In the genomic region with DNA sequence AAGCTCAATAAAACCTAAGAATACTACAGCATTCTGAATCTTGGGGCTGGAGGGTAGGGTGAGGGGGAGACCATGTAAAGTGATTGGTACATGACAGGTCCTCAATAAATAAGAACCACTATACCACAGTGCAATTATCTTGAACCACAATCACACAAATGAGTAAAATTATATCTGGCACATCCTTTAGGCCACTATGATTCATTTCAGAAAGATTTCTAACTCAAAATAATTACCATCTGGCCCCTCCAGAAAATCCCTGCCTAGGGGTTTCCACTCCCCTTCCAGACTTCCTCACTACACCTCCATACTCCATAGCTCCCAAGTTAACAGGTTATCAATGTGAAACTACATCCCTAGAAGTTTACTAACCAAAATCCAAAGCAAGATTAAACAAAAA, we compare ENCODE assay signal across 11 cellular contexts. TPM values are rescaled to one million over a fixed set of nuclear protein-coding genes. Genes with fewer than 3 reads are reported as not detected.
A peak's percentile ranks its signal among the peaks of the same experiment; 100 is the strongest.
DNase-seq lines count a peak whose midpoint lies in the region; ATAC-seq and TF ChIP-seq lines count a peak whose summit lies in the region.
"Had no signal": no experiment of that assay in that cellular context is flagged by ENCODE, and none has a peak within 500 bp of the region (broad histone marks: within the 10 kb centered on the region; RNA-seq: fewer than 3 reads in every experiment).

No MANE protein-coding gene starts in this region.

- H3K27me3 ChIP-seq in CD4-positive, alpha-beta memory T cell (ENCODE audit: insufficient read depth, low read length), result no peaks in the 10 kb centered on the region
- H3K27me3 ChIP-seq in PC-3 (ENCODE audit: low read length) (no peaks in the 10 kb centered on the region), PC-9 (ENCODE audit: insufficient read depth, low read depth) (no peaks in the 10 kb centered on the region)
- H3K27me3 ChIP-seq: sigmoid colon had no signal

- H3K9me2 ChIP-seq in PC-3 (replicated peaks; ENCODE audit: low read length) (no peaks in the 10 kb centered on the region), PC-9 (ENCODE audit: insufficient read depth) (no peaks in the 10 kb centered on the region)

- BruUV-seq in PC-3 (replicated peaks; lab: Mats Ljungman, UMichigan) (no TSS peak), PC-9 (replicated peaks; lab: Mats Ljungman, UMichigan) (no TSS peak)

- no peaks in the 10 kb centered on the region for H3K27me3 Mint-ChIP-seq in CD4-positive, alpha-beta memory T cell

- CTCF ChIA-PET in CD4-positive, alpha-beta memory T cell (lab: Charles Lee; ENCODE audit: partially characterized antibody), result interaction anchor here (1.3 kb wide), 1 partner anchor 10 kb away, joined by 3 read pairs; no protein-coding TSS in a partner anchor
- CTCF ChIA-PET in PC-3 (lab: Charles Lee) (no interaction called here), PC-9 (lab: Charles Lee) (no interaction called here)

- H3K36me3 ChIP-seq in CD4-positive, alpha-beta memory T cell (ENCODE audit: insufficient read depth, low read length), result peaks cover 9% of the 10 kb centered on the region
- H3K36me3 ChIP-seq in PC-3 (ENCODE audit: low read depth, low read length) (no peaks in the 10 kb centered on the region; the same call in 1 of the 2 replicates), PC-9 (ENCODE audit: low read depth) (0 out of 2 replicates have a peak, but pooled peaks cover 4% of the 10 kb centered on the region)

- peaks cover 33 to 45% of the 10 kb centered on the region in 2 donors for H3K36me3 Mint-ChIP-seq in CD4-positive, alpha-beta memory T cell

- H3F3A ChIP-seq in PC-3 (ENCODE audit: low read length, unreplicated experiment) (no peaks in the 10 kb centered on the region), PC-9 (ENCODE audit: insufficient read depth, low read depth) (peaks cover 8% of the 10 kb centered on the region; the same call in 1 of the 2 replicates)

- peaks cover 0 to 2% (median 0%) of the 10 kb centered on the region in 8 donors for H3K9me3 Mint-ChIP-seq in CD4-positive, alpha-beta memory T cell

- H3K4me1 Mint-ChIP-seq in CD4-positive, alpha-beta memory T cell, result peaks cover 51 to 83% (median 64%) of the 10 kb centered on the region in 4 donors

- intact Hi-C loops in CD4-positive, alpha-beta memory T cell (cut with micrococcal nuclease), result loop anchor here (2.0 kb wide), 1 partner anchor 18 kb away; no protein-coding TSS in a partner anchor
- intact Hi-C loops in PC-3 (cut with micrococcal nuclease), result no loop called here
- intact Hi-C loops in PC-9 (cut with micrococcal nuclease; ENCODE audit: unreplicated experiment), result no loop called here

- H3K4me3 Mint-ChIP-seq in CD4-positive, alpha-beta memory T cell, result peak overlapping the region in 2 of 8 donors; percentile 43 to 52

- H3K9me3 ChIP-seq in CD4-positive, alpha-beta memory T cell (ENCODE audit: control insufficient read depth in 1 of 2, low read length in 2 of 2), result no peaks in the 10 kb centered on the region
- H3K9me3 ChIP-seq in PC-3 (ENCODE audit: low read length) (no peaks in the 10 kb centered on the region), PC-9 (ENCODE audit: insufficient read depth, low read depth) (no peaks in the 10 kb centered on the region)
- H3K9me3 ChIP-seq: lower lobe of right lung, sigmoid colon had no signal

- no peak for TF ChIP-seq CTCF in PC-3 (conservative IDR thresholded peaks at IDR 0.05; ENCODE audit: low read depth, low read length)
- no peak for TF ChIP-seq CTCF in PC-9 (conservative IDR thresholded peaks at IDR 0.05)

- H3K4me3 ChIP-seq in CD4-positive, alpha-beta memory T cell (ENCODE audit: low read length in 2 of 2), result no peak overlapping the region
- H3K4me3 ChIP-seq in PC-3 (ENCODE audit: low read length), result no peak overlapping the region
- H3K4me3 ChIP-seq in PC-9, result no peak overlapping the region
- H3K4me3 ChIP-seq: lower lobe of right lung, sigmoid colon had no signal

- no peak overlapping the region for H3K27ac ChIP-seq in CD4-positive, alpha-beta memory T cell (ENCODE audit: low read depth, low read length)
- 0 out of 2 replicates have a peak overlapping the region, but pooled peaks have one; percentile 21 for H3K27ac ChIP-seq in PC-3 (ENCODE audit: low read length)
- H3K27ac ChIP-seq in PC-9, result no peak overlapping the region
- H3K27ac ChIP-seq: lower lobe of right lung, sigmoid colon had no signal

- POLR2A ChIA-PET in CD4-positive, alpha-beta memory T cell (lab: Charles Lee; ENCODE audit: partially characterized antibody), result interaction anchor here (1.9 to 5.2 kb wide), 2 partner anchors 16 to 20 kb away, joined by 6 to 27 read pairs; a partner anchor contains a TSS
- POLR2A ChIA-PET in PC-3 (lab: Charles Lee; ENCODE audit: unreplicated experiment) (no interaction called here), PC-9 (lab: Charles Lee; ENCODE audit: unreplicated experiment) (no interaction called here)

- H4K20me1 ChIP-seq in PC-3 (ENCODE audit: low read length), result peaks cover 45% of the 10 kb centered on the region
- H4K20me1 ChIP-seq in PC-9 (ENCODE audit: insufficient read depth), result peaks cover 68% of the 10 kb centered on the region

- no peak overlapping the region for H3K9ac ChIP-seq in PC-3 (ENCODE audit: low read length)

- H3K79me2 ChIP-seq in PC-3 (ENCODE audit: low read length) (peaks cover 89% of the 10 kb centered on the region), PC-9 (ENCODE audit: low read depth) (peaks cover 67% of the 10 kb centered on the region)

- peak overlapping the region in 6 of 7 donors; percentile 13 to 79 (median 70) for H3K27ac Mint-ChIP-seq in CD4-positive, alpha-beta memory T cell

- H3K4me2 ChIP-seq in PC-3 (ENCODE audit: low read length), result peak overlapping the region; percentile 14; the same call in 1 of the 2 replicates
- no peak overlapping the region for H3K4me2 ChIP-seq in PC-9

- ATAC-seq in GM18868 (IDR thresholded peaks at IDR 0.05; ENCODE audit: unreplicated experiment) (peak; percentile 91), PC-3 (peak; percentile 65), GM21423 (IDR thresholded peaks at IDR 0.05; ENCODE audit: unreplicated experiment) (no peak)
- ATAC-seq: lower lobe of right lung had no signal

- no peak for DNase-seq in CD4-positive, alpha-beta memory T cell
- DNase-seq in PC-3 (peak; percentile 62), myocyte (ENCODE audit: low read depth) (peak; percentile 55), hepatic stellate cell (ENCODE audit: low spot score) (no peak), PC-9 (no peak), kidney glomerular epithelial cell (lab: John Stamatoyannopoulos, UW) (no peak)
- DNase-seq: lower lobe of right lung, NCI-H345, sigmoid colon had no signal

- H2AFZ ChIP-seq in PC-3 (ENCODE audit: low read length) (no peak overlapping the region), PC-9 (no peak overlapping the region)

- H3K4me1 ChIP-seq in CD4-positive, alpha-beta memory T cell (ENCODE audit: insufficient read depth, low read length), result peaks cover 55% of the 10 kb centered on the region
- peaks cover 22% of the 10 kb centered on the region for H3K4me1 ChIP-seq in PC-3 (ENCODE audit: insufficient read depth, low read length)
- no peaks in the 10 kb centered on the region for H3K4me1 ChIP-seq in PC-9 (replicated peaks; ENCODE audit: insufficient read depth)

RNA-seq across cellular contexts. Expression of a gene that starts 19.7 kb away (rescaled TPM):
- 10 to 100 TPM; 68.6 to 69.8 TPM for total RNA-seq in CD4-positive, alpha-beta memory T cell
- polyA plus RNA-seq in CD4-positive, alpha-beta memory T cell, result 10 to 100 TPM; 49.3 to 51.7 TPM
- 15.1 and 21.4 TPM in 2 replicates for total RNA-seq in PC-3 (2014; rRNA removed)
- total RNA-seq in myocyte, result 23.7 and 31.0 TPM in 2 replicates
- polyA plus RNA-seq in myocyte (2012), result 51.2 TPM
- total RNA-seq in PC-9 (2021), result 34.7 and 48.3 TPM in 2 replicates

Comparison
In these comparisons a context has a peak if more than half of its experiments do, and no peak if none do; other contexts are left out.
1. DNase-seq: peak in PC-3 (single experiment) and myocyte (single experiment); none in CD4-positive, alpha-beta memory T cell (0 of 5), hepatic stellate cell (single experiment), PC-9 (0 of 2) and kidney glomerular epithelial cell (single experiment).